In the genomic region with DNA sequence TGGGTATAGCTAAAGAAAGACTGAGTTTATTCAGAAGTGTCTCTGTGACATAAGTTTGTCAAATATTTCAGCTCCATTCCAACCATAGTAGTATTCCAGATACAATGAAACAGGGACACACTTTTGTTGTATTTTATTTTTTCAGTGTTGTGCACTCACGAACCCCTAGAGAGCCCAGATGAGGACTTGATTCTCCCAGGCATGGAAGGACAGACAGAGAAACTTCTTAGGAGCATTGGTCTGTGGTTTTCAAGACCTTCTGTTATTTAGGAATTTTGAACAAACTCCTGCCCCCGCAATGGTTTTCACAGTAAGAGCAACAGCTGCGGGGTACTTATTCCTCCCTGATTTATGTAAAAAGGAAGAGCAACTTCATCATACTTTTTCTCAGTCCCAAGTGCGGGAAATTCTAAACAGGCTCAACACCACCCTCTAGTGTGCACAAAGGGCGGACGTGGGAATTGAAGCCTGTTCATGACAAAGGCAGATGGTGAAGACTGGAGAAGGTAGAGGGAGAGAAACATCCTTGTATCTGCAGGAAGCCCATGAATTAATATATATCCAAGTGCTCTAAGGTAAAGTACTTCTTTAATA, we compare ENCODE assay signal across 8 cellular contexts.
A peak's percentile ranks its signal among the peaks of the same experiment; 100 is the strongest.
DNase-seq lines count a peak whose midpoint lies in the region; ATAC-seq and FAIRE-seq lines count a peak whose summit lies in the region.

No MANE protein-coding gene starts in this region.

- H3K4me1 Mint-ChIP-seq in CD4-positive, CD25-positive, alpha-beta regulatory T cell: no peaks in the 10 kb centered on the region

- H3K27me3 ChIP-seq in CD4-positive, CD25-positive, alpha-beta regulatory T cell (ENCODE audit: control insufficient read depth, insufficient read depth, low read length): no peaks in the 10 kb centered on the region

- no peaks in the 10 kb centered on the region for H3K9me3 ChIP-seq in CD4-positive, CD25-positive, alpha-beta regulatory T cell (ENCODE audit: control insufficient read depth in 2 of 2, low read length in 2 of 2)

- no peak overlapping the region for H3K27ac Mint-ChIP-seq in CD4-positive, CD25-positive, alpha-beta regulatory T cell

- peaks cover 7% of the 10 kb centered on the region for H3K27me3 Mint-ChIP-seq in CD4-positive, CD25-positive, alpha-beta regulatory T cell

- H3K9me3 Mint-ChIP-seq in CD4-positive, CD25-positive, alpha-beta regulatory T cell: peaks cover 0 to 3% (median 0%) of the 10 kb centered on the region in 7 donors

- DNase-seq in CD4-positive, CD25-positive, alpha-beta regulatory T cell: peak in 2 of 3 donors; percentile 4 to 38
- DNase-seq in KG1 (lab: John Stamatoyannopoulos, UW) (peak; percentile 2), RCC 7860 (ENCODE audit: low spot score) (peak; percentile 31), T47D (ENCODE audit: low read depth in 1 of 2, low spot score in 1 of 2) (peak; percentile 63 to 79), islet precursor cell (peak; percentile 86)
- peak; percentile 7 for DNase-seq in stimulated activated CD4-positive, alpha-beta T cell treated with anti-CD3 and anti-CD28 coated beads, Interleukin-4, amount 100 ng/mL, for 24 hours
- no peak for DNase-seq in activated CD4-positive, CD25-positive, alpha-beta regulatory T cell treated with anti-CD3 and anti-CD28 coated beads, Interleukin-2, amount 50 U/mL, for 72 hours

- H3K4me1 ChIP-seq in CD4-positive, CD25-positive, alpha-beta regulatory T cell (ENCODE audit: control insufficient read depth, insufficient read depth, low read length, poor library complexity, severe bottlenecking): no peaks in the 10 kb centered on the region

- no peaks in the 10 kb centered on the region for H3K36me3 ChIP-seq in CD4-positive, CD25-positive, alpha-beta regulatory T cell (ENCODE audit: control insufficient read depth, insufficient read depth, low read length)

- ATAC-seq in CD4-positive, CD25-positive, alpha-beta regulatory T cell (ENCODE audit: low read depth in 2 of 2): no peak
- peak; percentile 90 for ATAC-seq in GM18868 (IDR thresholded peaks at IDR 0.05; ENCODE audit: unreplicated experiment)

- no peaks in the 10 kb centered on the region for H3K36me3 Mint-ChIP-seq in CD4-positive, CD25-positive, alpha-beta regulatory T cell

- in situ Hi-C loops in T47D (cut with HindIII; ENCODE audit: low pct_unique_long_range_greater_than_20kb, low sequenced_read_pairs): no loop called here

- H3K4me3 Mint-ChIP-seq in CD4-positive, CD25-positive, alpha-beta regulatory T cell: no peak overlapping the region

- FAIRE-seq in RCC 7860 (lab: Jason Lieb, UNC): no peak

- no peak overlapping the region for H3K4me3 ChIP-seq in CD4-positive, CD25-positive, alpha-beta regulatory T cell (ENCODE audit: low read depth, low read length)

- no peak overlapping the region for H3K27ac ChIP-seq in CD4-positive, CD25-positive, alpha-beta regulatory T cell (ENCODE audit: insufficient read depth, low read length, poor library complexity, severe bottlenecking)
